ENCODE assay signal across 8 cellular contexts in genomic region chr16:30557397-30557949, GRCh38. TPM values are rescaled to one million over a fixed set of nuclear protein-coding genes. Genes with fewer than 3 reads are reported as not detected.
A peak's percentile ranks its signal among the peaks of the same experiment; 100 is the strongest.
DNase-seq lines count a peak whose midpoint lies in the region; ATAC-seq and TF ChIP-seq lines count a peak whose summit lies in the region.

No MANE protein-coding gene starts in this region.

- peaks cover 37% of the 10 kb centered on the region for H3K4me1 Mint-ChIP-seq in T-helper 17 cell

- peak overlapping the region; percentile 90 for H3K4me3 Mint-ChIP-seq in T-helper 17 cell

- peak overlapping the region; percentile 94 for H3K27ac Mint-ChIP-seq in T-helper 17 cell

- H4K91ac ChIP-seq in neuronal stem cell (ENCODE audit: low read depth, low read length, poor library complexity): peak overlapping the region; percentile 94

- no CpG with 5 or more reads among the region's 25 CpGs for WGBS in neuronal stem cell (ENCODE audit: extremely low coverage in 2 of 2, insufficient read length in 2 of 2, insufficient replicate concordance in 1 of 2), 2 donors

- H2BK120ac ChIP-seq in neuronal stem cell (ENCODE audit: low read depth, low read length): peak overlapping the region; percentile 76

- no peaks in the 10 kb centered on the region for H3K36me3 Mint-ChIP-seq in T-helper 17 cell (ENCODE audit: low read depth)

- H2BK15ac ChIP-seq in neuronal stem cell (ENCODE audit: low read length): no peak overlapping the region

- POLR2A ChIA-PET in HEK293 (lab: Yijun Ruan, JAX): interaction anchor here (0.5 to 3.9 kb wide), 17 partner anchors 9 to 187 kb away, joined by 3 to 69 read pairs (median 9); partner anchors contain the start of genes DCTPP1, ZNF688 and ZNF747

- H3K4me3 ChIP-seq in HEK293 (ENCODE audit: low read depth, low read length): peak overlapping the region; percentile 88
- H3K4me3 ChIP-seq in neuronal stem cell (ENCODE audit: low read length in 2 of 2): peak overlapping the region; percentile 85 to 95

- peaks cover 0 to 7% (median 0%) of the 10 kb centered on the region in 3 experiments for H3K27me3 ChIP-seq in neuronal stem cell (ENCODE audit: control insufficient read depth in 3 of 3, insufficient read depth in 3 of 3, low read depth in 1 of 3, low read length in 3 of 3)

- peak overlapping the region; percentile 94 for H3K9ac ChIP-seq in neuronal stem cell (ENCODE audit: low read depth, low read length, poor library complexity)

- peak overlapping the region; percentile 95 for H2AFZ ChIP-seq in neuronal stem cell (ENCODE audit: low read length)

- CTCF ChIA-PET in HEK293 (lab: Yijun Ruan, JAX): interaction anchor here (0.9 to 2.0 kb wide), 10 partner anchors 15 to 136 kb away, joined by 3 to 6 read pairs (median 4); no protein-coding TSS in a partner anchor

- peak overlapping the region; percentile 87 for H3K4me2 ChIP-seq in neuronal stem cell (ENCODE audit: insufficient read depth, low read length, poor library complexity, severe bottlenecking)

- H2AK5ac ChIP-seq in neuronal stem cell (ENCODE audit: low read depth, low read length): peak overlapping the region; percentile 78

- no peak overlapping the region for H3K4ac ChIP-seq in neuronal stem cell (ENCODE audit: low read length)

- no peak overlapping the region for H4K8ac ChIP-seq in neuronal stem cell (ENCODE audit: low read depth, low read length)

- H3K27ac ChIP-seq in HEK293 (ENCODE audit: extremely low read depth, low read depth, low read length): peak overlapping the region; percentile 98
- H3K27ac ChIP-seq in neuronal stem cell (replicated peaks; ENCODE audit: low read length): peak overlapping the region; percentile 95

- DNase-seq in GM03348 (ENCODE audit: low spot score): peak; percentile 24
- no peak for DNase-seq in T-helper 17 cell
- peak; percentile 17 for DNase-seq in neuronal stem cell (ENCODE audit: low spot score)
- no peak for DNase-seq in 8988T
- DNase-seq in activated CD8-positive, alpha-beta memory T cell treated with anti-CD3 and anti-CD28 coated beads, Interleukin-2, amount 50 U/mL, for 48 hours: no peak

- no peaks in the 10 kb centered on the region for H3K27me3 Mint-ChIP-seq in T-helper 17 cell

- ATAC-seq in T-helper 17 cell (no peak), esophagus mucosa (peak; percentile 1), GM21786 (IDR thresholded peaks at IDR 0.05; ENCODE audit: unreplicated experiment) (no peak)

- peak overlapping the region; percentile 96 for H3K23ac ChIP-seq in neuronal stem cell (ENCODE audit: low read depth, low read length, poor library complexity)

- H2BK12ac ChIP-seq in neuronal stem cell (ENCODE audit: low read length): no peak overlapping the region

- H3K79me1 ChIP-seq in neuronal stem cell (ENCODE audit: low read depth, low read length): peaks cover 11% of the 10 kb centered on the region

- TF ChIP-seq CTCF in HEK293 (tag by site-specific recombination; IDR thresholded peaks at IDR 0.05): no peak

- H3K18ac ChIP-seq in neuronal stem cell (ENCODE audit: low read length): peak overlapping the region; percentile 94

- no peaks in the 10 kb centered on the region for H3K9me3 ChIP-seq in HEK293 (ENCODE audit: control insufficient read depth, insufficient read depth, low read depth, low read length)
- no peaks in the 10 kb centered on the region for H3K9me3 ChIP-seq in T-helper 17 cell (ENCODE audit: control insufficient read depth, low read length, poor library complexity, severe bottlenecking)
- H3K9me3 ChIP-seq in neuronal stem cell (replicated peaks in 1 of 2; ENCODE audit: control insufficient read depth in 2 of 2, insufficient read depth in 1 of 2, low read depth in 1 of 2, low read length in 2 of 2): no peaks in the 10 kb centered on the region

- H3K4me1 ChIP-seq in HEK293 (ENCODE audit: control insufficient read depth, insufficient read depth, low read length): peaks cover 2% of the 10 kb centered on the region; the same call in 1 of the 2 replicates
- peaks cover 6 to 7% of the 10 kb centered on the region in 2 donors for H3K4me1 ChIP-seq in neuronal stem cell (ENCODE audit: control insufficient read depth in 2 of 2, insufficient read depth in 1 of 2, low read depth in 1 of 2, low read length in 2 of 2)

- H3K36me3 ChIP-seq in HEK293 (ENCODE audit: control insufficient read depth in 2 of 2, insufficient read depth in 1 of 2, low read length in 2 of 2) (peaks cover 9 to 37% of the 10 kb centered on the region in 2 experiments; a peak in 2 of 3 replicates), neuronal stem cell (replicated peaks in 1 of 2; ENCODE audit: control insufficient read depth in 2 of 2, insufficient read depth in 2 of 2, low read length in 2 of 2) (peaks cover 13 to 39% of the 10 kb centered on the region in 2 donors)

- peak overlapping the region; percentile 82 for H3K14ac ChIP-seq in neuronal stem cell (ENCODE audit: low read length)

- peak overlapping the region; percentile 99 for H2BK5ac ChIP-seq in neuronal stem cell (ENCODE audit: low read length)

TF ChIP-seq in HEK293, 187 proteins besides CTCF, POLR2A, EP300 and RAD21:
- TF ChIP-seq ZFP69B (tag by site-specific recombination; IDR thresholded peaks at IDR 0.05): no peak
- TF ChIP-seq GLIS1 (tag by site-specific recombination; IDR thresholded peaks at IDR 0.05): 0 out of 2 replicates have a peak, but pooled peaks have one; percentile 34

RNA-seq across cellular contexts. Expression of gene ZNF764, which starts 0.7 kb away (rescaled TPM):
- total RNA-seq in T-helper 17 cell (10 to 100 TPM; 19.5 to 21.4 TPM), esophagus mucosa (3.0 TPM)
- polyA plus RNA-seq in neuronal stem cell (2013, experiment 1 of 2): 7.9 TPM
- 8.0 TPM for polyA plus RNA-seq in neuronal stem cell (2013, experiment 2 of 2)

RNA-seq across cellular contexts. Expression of gene ZNF688, which starts 14.0 kb away (rescaled TPM):
- total RNA-seq in T-helper 17 cell (10 to 100 TPM; 11.4 to 14.0 TPM), esophagus mucosa (9.7 TPM)
- 6.6 TPM for polyA plus RNA-seq in neuronal stem cell (2013, experiment 1 of 2)
- polyA plus RNA-seq in neuronal stem cell (2013, experiment 2 of 2): 7.2 TPM

RNA-seq across cellular contexts. Expression of gene ZNF747, which starts 22.8 kb away (rescaled TPM):
- total RNA-seq in T-helper 17 cell (1 to 10 TPM; 7.6 TPM), esophagus mucosa (4.7 TPM)
- polyA plus RNA-seq in neuronal stem cell (2013, experiment 1 of 2): 6.9 TPM
- 6.8 TPM for polyA plus RNA-seq in neuronal stem cell (2013, experiment 2 of 2)

RNA-seq across cellular contexts. Expression of gene ZNF785, which starts 28.0 kb away (rescaled TPM):
- total RNA-seq in T-helper 17 cell (10 to 100 TPM in 1 of 2 donors, 1 to 10 TPM in 1; 8.5 to 11.7 TPM), esophagus mucosa (8.4 TPM)
- 12.5 TPM for polyA plus RNA-seq in neuronal stem cell (2013, experiment 1 of 2)
- 12.6 TPM for polyA plus RNA-seq in neuronal stem cell (2013, experiment 2 of 2)

RNA-seq across cellular contexts. Expression of gene ZNF768, which starts 31.1 kb away (rescaled TPM):
- total RNA-seq in T-helper 17 cell: 1 to 10 TPM; 5.1 to 5.3 TPM
- total RNA-seq in esophagus mucosa: 11.7 TPM
- 48.2 TPM for polyA plus RNA-seq in neuronal stem cell (2013, experiment 1 of 2)
- polyA plus RNA-seq in neuronal stem cell (2013, experiment 2 of 2): 46.8 TPM

Comparison
In these comparisons a context has a peak if more than half of its experiments do, and no peak if none do; other contexts are left out.
1. DNase-seq: peak in GM03348 (single experiment) and neuronal stem cell (single experiment); none in T-helper 17 cell (0 of 3), 8988T (single experiment) and activated CD8-positive, alpha-beta memory T cell treated with anti-CD3 and anti-CD28 coated beads, Interleukin-2, amount 50 U/mL, for 48 hours (single experiment).